Comparison of ENCODE assay signal across 8 cellular contexts in the genomic region with DNA sequence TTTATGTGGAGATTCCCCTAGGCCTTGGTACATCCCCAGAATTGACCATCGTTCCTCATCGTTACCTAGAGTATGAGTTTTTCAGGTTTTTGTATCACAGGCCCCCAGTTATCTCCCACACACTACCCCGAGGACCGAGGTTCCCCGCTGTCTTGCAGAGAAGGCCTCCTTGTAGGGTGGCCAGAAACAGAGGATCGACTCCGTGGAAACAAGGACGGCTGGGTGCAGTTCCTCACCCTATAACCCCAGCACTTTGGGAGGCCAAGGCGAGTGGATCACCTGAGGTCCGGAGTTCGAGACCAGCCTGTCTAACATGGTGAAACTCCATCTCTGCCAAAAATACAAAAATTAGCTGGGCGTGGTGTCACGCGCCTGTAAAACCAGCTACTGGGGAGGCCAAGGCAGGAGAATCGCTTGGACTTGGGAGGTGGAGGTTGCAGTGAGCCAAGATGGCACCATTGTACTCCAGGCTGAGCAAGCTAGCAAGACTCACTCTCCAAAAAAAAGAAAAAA. TPM values are rescaled to one million over a fixed set of nuclear protein-coding genes. Genes with fewer than 3 reads are reported as not detected.
DNase-seq lines count a peak whose midpoint lies in the region; ATAC-seq and TF ChIP-seq lines count a peak whose summit lies in the region.

No MANE protein-coding gene starts in this region.

- no peaks in the 10 kb centered on the region for H3K27me3 Mint-ChIP-seq in activated naive CD8-positive, alpha-beta T cell
- H3K27me3 Mint-ChIP-seq in immature natural killer cell (ENCODE audit: low read depth in 3 of 3), result peaks cover 6 to 15% (median 7%) of the 10 kb centered on the region in 3 donors

- WGBS in stomach, 5 donors, result 71 to 78% (median 71%) methylated on average over 15 of the region's 15 CpGs

- intact Hi-C loops in stomach (cut with DNase I; ENCODE audit: low total_unique reads), result no loop called here

- no peak for TF ChIP-seq CTCF in stomach (IDR thresholded peaks at IDR 0.05)

- H3K27ac ChIP-seq in HUES48 (ENCODE audit: low read depth, low read length) (peak overlapping the region; percentile 94), stomach (peak overlapping the region; percentile 78 to 94 (median 93))

- TF ChIP-seq POLR2A in stomach (IDR thresholded peaks at IDR 0.05), result no peak

- H3K36me3 ChIP-seq in HUES48 (ENCODE audit: control insufficient read depth, insufficient read depth, low read length) (peaks cover 2% of the 10 kb centered on the region; the same call in 1 of the 2 replicates), stomach (peaks cover 0 to 7% (median 0%) of the 10 kb centered on the region in 4 donors)

- peaks cover 40% of the 10 kb centered on the region for H3K4me1 Mint-ChIP-seq in activated naive CD8-positive, alpha-beta T cell (ENCODE audit: low read depth)
- H3K4me1 Mint-ChIP-seq in immature natural killer cell, result peaks cover 35 to 47% of the 10 kb centered on the region in 2 donors

- ATAC-seq in GM19455 (IDR thresholded peaks at IDR 0.05; ENCODE audit: unreplicated experiment), result no peak

- peak overlapping the region; percentile 40 for H3K9ac ChIP-seq in HUES48 (ENCODE audit: low read depth, low read length)

- no peaks in the 10 kb centered on the region for H3K9me3 ChIP-seq in HUES48 (ENCODE audit: control insufficient read depth, insufficient read depth, low read length)
- no peaks in the 10 kb centered on the region for H3K9me3 ChIP-seq in stomach

- H3K4me1 ChIP-seq in HUES48 (ENCODE audit: control insufficient read depth, insufficient read depth, low read length) (peaks cover 4% of the 10 kb centered on the region; the same call in 1 of the 2 replicates), stomach (peaks cover 38 to 62% (median 55%) of the 10 kb centered on the region in 4 donors)

- H3K4me3 ChIP-seq in HUES48 (ENCODE audit: low read depth, low read length) (peak overlapping the region; percentile 75), stomach (peak overlapping the region; percentile 63 to 77 (median 65))

- H3K27me3 ChIP-seq in HUES48 (ENCODE audit: control insufficient read depth, insufficient read depth, low read length) (no peaks in the 10 kb centered on the region), stomach (no peaks in the 10 kb centered on the region)

- DNase-seq in immature natural killer cell (no peak), stomach (no peak), NCI-H69 (lab: John Stamatoyannopoulos, UW) (no peak), T1000 (lab: John Stamatoyannopoulos, UW) (no peak)
- no peak for DNase-seq in stimulated activated CD4-positive, alpha-beta T cell treated with anti-CD3 and anti-CD28 coated beads, Interleukin-12 subunit alpha, Interleukin-12 subunit beta, amount 100 ng/mL, for 4 hours

- H3K9me3 Mint-ChIP-seq in activated naive CD8-positive, alpha-beta T cell (ENCODE audit: low read depth), result no peaks in the 10 kb centered on the region
- H3K9me3 Mint-ChIP-seq in immature natural killer cell, result no peaks in the 10 kb centered on the region

- peak overlapping the region; percentile 92 for H3K4me3 Mint-ChIP-seq in activated naive CD8-positive, alpha-beta T cell
- peak overlapping the region; percentile 91 to 95 (median 92) for H3K4me3 Mint-ChIP-seq in immature natural killer cell

- no peak for TF ChIP-seq EP300 in stomach (IDR thresholded peaks at IDR 0.05)

- no peaks in the 10 kb centered on the region for H3K36me3 Mint-ChIP-seq in activated naive CD8-positive, alpha-beta T cell
- peaks cover 0 to 4% (median 0%) of the 10 kb centered on the region in 3 donors for H3K36me3 Mint-ChIP-seq in immature natural killer cell

- H3K27ac Mint-ChIP-seq in activated naive CD8-positive, alpha-beta T cell, result peak overlapping the region; percentile 84
- peak overlapping the region; percentile 78 to 96 (median 93) for H3K27ac Mint-ChIP-seq in immature natural killer cell

RNA-seq across cellular contexts. Expression of a gene that starts 0.7 kb away (rescaled TPM):
- polyA plus RNA-seq in immature natural killer cell (10 to 100 TPM in 1 of 3 donors, 1 to 10 TPM in 2; 2.1 to 10.0 (median 4.3) TPM), stomach (1 to 10 TPM; 5.5 to 6.7 (median 6.0) TPM)
- 10 to 100 TPM in 3 of 5 donors, 1 to 10 TPM in 2; 4.2 to 75.9 (median 18.3) TPM for total RNA-seq in stomach

RNA-seq across cellular contexts. Expression of a gene that starts 0.7 kb away (rescaled TPM):
- polyA plus RNA-seq in immature natural killer cell (10 to 100 TPM in 2 of 3 donors, 1 to 10 TPM in 1; 7.6 to 31.9 (median 22.6) TPM), stomach (10 to 100 TPM in 2 of 3 donors, 1 to 10 TPM in 1; 7.8 to 23.9 (median 19.4) TPM)
- 10 to 100 TPM; 10.7 to 77.6 (median 17.9) TPM for total RNA-seq in stomach

RNA-seq across cellular contexts. Expression of a gene that starts 20.6 kb away (rescaled TPM):
- polyA plus RNA-seq in immature natural killer cell (100 to 1,000 TPM; 652 to 783 (median 741) TPM), stomach (10 to 100 TPM; 73.0 to 76.3 (median 75.5) TPM)
- 100 to 1,000 TPM in 1 of 5 donors, 10 to 100 TPM in 4; 25.7 to 177 (median 33.0) TPM for total RNA-seq in stomach

RNA-seq across cellular contexts. Expression of a gene that starts 35.1 kb away (rescaled TPM):
- polyA plus RNA-seq in immature natural killer cell (10 to 100 TPM; 18.0 to 35.4 (median 21.8) TPM), stomach (10 to 100 TPM; 30.2 to 44.9 (median 37.3) TPM)
- total RNA-seq in stomach, result 100 to 1,000 TPM in 3 of 5 donors, 10 to 100 TPM in 2; 35.8 to 210 (median 106) TPM

RNA-seq across cellular contexts. Expression of a gene that starts 42.5 kb away (rescaled TPM):
- polyA plus RNA-seq in immature natural killer cell, result under 1 TPM; 0.12 to 0.55 (median 0.49) TPM
- 10 to 100 TPM in 2 of 5 donors, 1 to 10 TPM in 2, not detected in 1; 3.5 to 31.9 (median 15.8) TPM for total RNA-seq in stomach
- 1 to 10 TPM; 5.0 to 7.6 (median 6.6) TPM for polyA plus RNA-seq in stomach

Comparison
In these comparisons a context has a peak if more than half of its experiments do, and no peak if none do; other contexts are left out.
1. RNA of a gene that starts 20.6 kb away (polyA plus RNA-seq): 652 to 783 TPM in immature natural killer cell; 73.0 to 76.3 TPM in stomach; every median in the first group is over 4 times any median in the second.